ENCODE assay signal across 2 cellular contexts in the genomic region with DNA sequence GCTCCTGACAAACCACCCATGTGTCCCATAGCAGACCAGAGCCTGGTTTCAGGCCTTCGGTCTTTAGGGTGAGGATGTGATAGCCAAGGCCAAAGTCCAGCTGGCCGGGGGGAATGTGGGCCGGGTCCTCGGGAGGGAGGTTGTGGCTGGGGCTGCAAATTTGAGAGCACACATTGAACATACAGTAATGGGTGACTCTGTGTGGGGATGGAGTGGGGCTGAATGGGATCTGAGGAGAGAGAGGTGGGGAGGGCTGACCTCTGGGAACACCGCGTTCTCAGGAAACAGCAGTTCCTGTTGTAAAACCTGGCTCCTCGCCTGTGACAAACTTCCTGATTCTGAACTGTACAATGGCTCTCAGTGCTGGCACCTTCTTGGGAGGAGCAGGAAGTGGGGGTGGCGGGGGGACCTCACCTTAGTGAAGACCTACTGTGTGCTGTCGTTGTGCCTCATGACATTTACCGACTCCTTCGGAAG.
TF ChIP-seq lines count a peak whose summit lies in the region.

No MANE protein-coding gene starts in this region.

TF ChIP-seq in IMR-90, 13 proteins besides CTCF, POLR2A, EP300 and RAD21:
- TF ChIP-seq RCOR1 (IDR thresholded peaks at IDR 0.05; ENCODE audit: insufficient replicate concordance, low read length), result no peak
- TF ChIP-seq MXI1 (IDR thresholded peaks at IDR 0.05; ENCODE audit: borderline replicate concordance, low read depth, low read length), result no peak
- TF ChIP-seq SMC3 (IDR thresholded peaks at IDR 0.05; ENCODE audit: low read depth, low read length), result no peak
- TF ChIP-seq, protein P1, sequence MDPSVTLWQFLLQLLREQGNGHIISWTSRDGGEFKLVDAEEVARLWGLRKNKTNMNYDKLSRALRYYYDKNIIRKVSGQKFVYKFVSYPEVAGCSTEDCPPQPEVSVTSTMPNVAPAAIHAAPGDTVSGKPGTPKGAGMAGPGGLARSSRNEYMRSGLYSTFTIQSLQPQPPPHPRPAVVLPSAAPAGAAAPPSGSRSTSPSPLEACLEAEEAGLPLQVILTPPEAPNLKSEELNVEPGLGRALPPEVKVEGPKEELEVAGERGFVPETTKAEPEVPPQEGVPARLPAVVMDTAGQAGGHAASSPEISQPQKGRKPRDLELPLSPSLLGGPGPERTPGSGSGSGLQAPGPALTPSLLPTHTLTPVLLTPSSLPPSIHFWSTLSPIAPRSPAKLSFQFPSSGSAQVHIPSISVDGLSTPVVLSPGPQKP (IDR thresholded peaks at IDR 0.05; ENCODE audit: borderline replicate concordance, low read depth, low read length), result no peak
- no peak for TF ChIP-seq CHD1 (IDR thresholded peaks at IDR 0.05; ENCODE audit: low read depth, low read length)
- no peak for TF ChIP-seq FOS (IDR thresholded peaks at IDR 0.05; ENCODE audit: low read depth, low read length)
- no peak for TF ChIP-seq NFE2L2 (IDR thresholded peaks at IDR 0.05; ENCODE audit: low read depth, low read length)
- TF ChIP-seq CEBPB (IDR thresholded peaks at IDR 0.05; ENCODE audit: low read depth, low read length), result no peak
- no peak for TF ChIP-seq MAZ (IDR thresholded peaks at IDR 0.05; ENCODE audit: borderline replicate concordance, low read depth, low read length)
- no peak for TF ChIP-seq BHLHE40 (IDR thresholded peaks at IDR 0.05; ENCODE audit: low read depth, low read length)
- no peak for TF ChIP-seq RFX5 (IDR thresholded peaks at IDR 0.05; ENCODE audit: low read depth, low read length)
- TF ChIP-seq, protein P2, sequence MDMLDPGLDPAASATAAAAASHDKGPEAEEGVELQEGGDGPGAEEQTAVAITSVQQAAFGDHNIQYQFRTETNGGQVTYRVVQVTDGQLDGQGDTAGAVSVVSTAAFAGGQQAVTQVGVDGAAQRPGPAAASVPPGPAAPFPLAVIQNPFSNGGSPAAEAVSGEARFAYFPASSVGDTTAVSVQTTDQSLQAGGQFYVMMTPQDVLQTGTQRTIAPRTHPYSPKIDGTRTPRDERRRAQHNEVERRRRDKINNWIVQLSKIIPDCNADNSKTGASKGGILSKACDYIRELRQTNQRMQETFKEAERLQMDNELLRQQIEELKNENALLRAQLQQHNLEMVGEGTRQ (IDR thresholded peaks at IDR 0.05; ENCODE audit: low read depth, low read length), result no peak
- no peak for TF ChIP-seq MAFK (IDR thresholded peaks at IDR 0.05; ENCODE audit: low read depth, low read length)

TF ChIP-seq in H1, 55 proteins besides CTCF, POLR2A, EP300 and RAD21:
- no peak for TF ChIP-seq CBX8 (IDR thresholded peaks at IDR 0.05; ENCODE audit: borderline replicate concordance, low read depth, low read length)
- TF ChIP-seq RNF2 (IDR thresholded peaks at IDR 0.05; ENCODE audit: borderline replicate concordance, low read depth, low read length, missing control alignments, poor library complexity, severe bottlenecking), result no peak
- TF ChIP-seq SRF (IDR thresholded peaks at IDR 0.05; ENCODE audit: low read depth, low read length), result no peak
- TF ChIP-seq, protein P3, sequence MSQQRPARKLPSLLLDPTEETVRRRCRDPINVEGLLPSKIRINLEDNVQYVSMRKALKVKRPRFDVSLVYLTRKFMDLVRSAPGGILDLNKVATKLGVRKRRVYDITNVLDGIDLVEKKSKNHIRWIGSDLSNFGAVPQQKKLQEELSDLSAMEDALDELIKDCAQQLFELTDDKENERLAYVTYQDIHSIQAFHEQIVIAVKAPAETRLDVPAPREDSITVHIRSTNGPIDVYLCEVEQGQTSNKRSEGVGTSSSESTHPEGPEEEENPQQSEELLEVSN (IDR thresholded peaks at IDR 0.05), result no peak
- no peak for TF ChIP-seq ZNF274 (IDR thresholded peaks at IDR 0.05; ENCODE audit: borderline replicate concordance, extremely low read depth, low read length)
- TF ChIP-seq, protein P4, sequence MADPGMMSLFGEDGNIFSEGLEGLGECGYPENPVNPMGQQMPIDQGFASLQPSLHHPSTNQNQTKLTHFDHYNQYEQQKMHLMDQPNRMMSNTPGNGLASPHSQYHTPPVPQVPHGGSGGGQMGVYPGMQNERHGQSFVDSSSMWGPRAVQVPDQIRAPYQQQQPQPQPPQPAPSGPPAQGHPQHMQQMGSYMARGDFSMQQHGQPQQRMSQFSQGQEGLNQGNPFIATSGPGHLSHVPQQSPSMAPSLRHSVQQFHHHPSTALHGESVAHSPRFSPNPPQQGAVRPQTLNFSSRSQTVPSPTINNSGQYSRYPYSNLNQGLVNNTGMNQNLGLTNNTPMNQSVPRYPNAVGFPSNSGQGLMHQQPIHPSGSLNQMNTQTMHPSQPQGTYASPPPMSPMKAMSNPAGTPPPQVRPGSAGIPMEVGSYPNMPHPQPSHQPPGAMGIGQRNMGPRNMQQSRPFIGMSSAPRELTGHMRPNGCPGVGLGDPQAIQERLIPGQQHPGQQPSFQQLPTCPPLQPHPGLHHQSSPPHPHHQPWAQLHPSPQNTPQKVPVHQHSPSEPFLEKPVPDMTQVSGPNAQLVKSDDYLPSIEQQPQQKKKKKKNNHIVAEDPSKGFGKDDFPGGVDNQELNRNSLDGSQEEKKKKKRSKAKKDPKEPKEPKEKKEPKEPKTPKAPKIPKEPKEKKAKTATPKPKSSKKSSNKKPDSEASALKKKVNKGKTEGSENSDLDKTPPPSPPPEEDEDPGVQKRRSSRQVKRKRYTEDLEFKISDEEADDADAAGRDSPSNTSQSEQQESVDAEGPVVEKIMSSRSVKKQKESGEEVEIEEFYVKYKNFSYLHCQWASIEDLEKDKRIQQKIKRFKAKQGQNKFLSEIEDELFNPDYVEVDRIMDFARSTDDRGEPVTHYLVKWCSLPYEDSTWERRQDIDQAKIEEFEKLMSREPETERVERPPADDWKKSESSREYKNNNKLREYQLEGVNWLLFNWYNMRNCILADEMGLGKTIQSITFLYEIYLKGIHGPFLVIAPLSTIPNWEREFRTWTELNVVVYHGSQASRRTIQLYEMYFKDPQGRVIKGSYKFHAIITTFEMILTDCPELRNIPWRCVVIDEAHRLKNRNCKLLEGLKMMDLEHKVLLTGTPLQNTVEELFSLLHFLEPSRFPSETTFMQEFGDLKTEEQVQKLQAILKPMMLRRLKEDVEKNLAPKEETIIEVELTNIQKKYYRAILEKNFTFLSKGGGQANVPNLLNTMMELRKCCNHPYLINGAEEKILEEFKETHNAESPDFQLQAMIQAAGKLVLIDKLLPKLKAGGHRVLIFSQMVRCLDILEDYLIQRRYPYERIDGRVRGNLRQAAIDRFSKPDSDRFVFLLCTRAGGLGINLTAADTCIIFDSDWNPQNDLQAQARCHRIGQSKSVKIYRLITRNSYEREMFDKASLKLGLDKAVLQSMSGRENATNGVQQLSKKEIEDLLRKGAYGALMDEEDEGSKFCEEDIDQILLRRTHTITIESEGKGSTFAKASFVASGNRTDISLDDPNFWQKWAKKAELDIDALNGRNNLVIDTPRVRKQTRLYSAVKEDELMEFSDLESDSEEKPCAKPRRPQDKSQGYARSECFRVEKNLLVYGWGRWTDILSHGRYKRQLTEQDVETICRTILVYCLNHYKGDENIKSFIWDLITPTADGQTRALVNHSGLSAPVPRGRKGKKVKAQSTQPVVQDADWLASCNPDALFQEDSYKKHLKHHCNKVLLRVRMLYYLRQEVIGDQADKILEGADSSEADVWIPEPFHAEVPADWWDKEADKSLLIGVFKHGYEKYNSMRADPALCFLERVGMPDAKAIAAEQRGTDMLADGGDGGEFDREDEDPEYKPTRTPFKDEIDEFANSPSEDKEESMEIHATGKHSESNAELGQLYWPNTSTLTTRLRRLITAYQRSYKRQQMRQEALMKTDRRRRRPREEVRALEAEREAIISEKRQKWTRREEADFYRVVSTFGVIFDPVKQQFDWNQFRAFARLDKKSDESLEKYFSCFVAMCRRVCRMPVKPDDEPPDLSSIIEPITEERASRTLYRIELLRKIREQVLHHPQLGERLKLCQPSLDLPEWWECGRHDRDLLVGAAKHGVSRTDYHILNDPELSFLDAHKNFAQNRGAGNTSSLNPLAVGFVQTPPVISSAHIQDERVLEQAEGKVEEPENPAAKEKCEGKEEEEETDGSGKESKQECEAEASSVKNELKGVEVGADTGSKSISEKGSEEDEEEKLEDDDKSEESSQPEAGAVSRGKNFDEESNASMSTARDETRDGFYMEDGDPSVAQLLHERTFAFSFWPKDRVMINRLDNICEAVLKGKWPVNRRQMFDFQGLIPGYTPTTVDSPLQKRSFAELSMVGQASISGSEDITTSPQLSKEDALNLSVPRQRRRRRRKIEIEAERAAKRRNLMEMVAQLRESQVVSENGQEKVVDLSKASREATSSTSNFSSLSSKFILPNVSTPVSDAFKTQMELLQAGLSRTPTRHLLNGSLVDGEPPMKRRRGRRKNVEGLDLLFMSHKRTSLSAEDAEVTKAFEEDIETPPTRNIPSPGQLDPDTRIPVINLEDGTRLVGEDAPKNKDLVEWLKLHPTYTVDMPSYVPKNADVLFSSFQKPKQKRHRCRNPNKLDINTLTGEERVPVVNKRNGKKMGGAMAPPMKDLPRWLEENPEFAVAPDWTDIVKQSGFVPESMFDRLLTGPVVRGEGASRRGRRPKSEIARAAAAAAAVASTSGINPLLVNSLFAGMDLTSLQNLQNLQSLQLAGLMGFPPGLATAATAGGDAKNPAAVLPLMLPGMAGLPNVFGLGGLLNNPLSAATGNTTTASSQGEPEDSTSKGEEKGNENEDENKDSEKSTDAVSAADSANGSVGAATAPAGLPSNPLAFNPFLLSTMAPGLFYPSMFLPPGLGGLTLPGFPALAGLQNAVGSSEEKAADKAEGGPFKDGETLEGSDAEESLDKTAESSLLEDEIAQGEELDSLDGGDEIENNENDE (IDR thresholded peaks at IDR 0.05; ENCODE audit: insufficient replicate concordance, low read length), result no peak
- no peak for TF ChIP-seq TAF7 (optimal IDR thresholded peaks at IDR 0.05; ENCODE audit: borderline replicate concordance, low read depth, low read length)
- TF ChIP-seq SP2 (IDR thresholded peaks at IDR 0.05; ENCODE audit: low read length), result no peak
- TF ChIP-seq SAP30 (IDR thresholded peaks at IDR 0.05; ENCODE audit: insufficient read depth, insufficient replicate concordance, low read length), result no peak
- no peak for TF ChIP-seq NRF1 (IDR thresholded peaks at IDR 0.05; ENCODE audit: low read depth, low read length)
- TF ChIP-seq, protein P5, sequence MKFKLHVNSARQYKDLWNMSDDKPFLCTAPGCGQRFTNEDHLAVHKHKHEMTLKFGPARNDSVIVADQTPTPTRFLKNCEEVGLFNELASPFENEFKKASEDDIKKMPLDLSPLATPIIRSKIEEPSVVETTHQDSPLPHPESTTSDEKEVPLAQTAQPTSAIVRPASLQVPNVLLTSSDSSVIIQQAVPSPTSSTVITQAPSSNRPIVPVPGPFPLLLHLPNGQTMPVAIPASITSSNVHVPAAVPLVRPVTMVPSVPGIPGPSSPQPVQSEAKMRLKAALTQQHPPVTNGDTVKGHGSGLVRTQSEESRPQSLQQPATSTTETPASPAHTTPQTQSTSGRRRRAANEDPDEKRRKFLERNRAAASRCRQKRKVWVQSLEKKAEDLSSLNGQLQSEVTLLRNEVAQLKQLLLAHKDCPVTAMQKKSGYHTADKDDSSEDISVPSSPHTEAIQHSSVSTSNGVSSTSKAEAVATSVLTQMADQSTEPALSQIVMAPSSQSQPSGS (IDR thresholded peaks at IDR 0.05; ENCODE audit: low read length), result no peak
- TF ChIP-seq NANOG (IDR thresholded peaks at IDR 0.05; ENCODE audit: insufficient read depth, low read depth, low read length, poor library complexity, severe bottlenecking), result no peak
TF ChIP-seq in H1: peak in this region for 0.
